Comparison of ENCODE assay signal across 14 cellular contexts in the genomic region with DNA sequence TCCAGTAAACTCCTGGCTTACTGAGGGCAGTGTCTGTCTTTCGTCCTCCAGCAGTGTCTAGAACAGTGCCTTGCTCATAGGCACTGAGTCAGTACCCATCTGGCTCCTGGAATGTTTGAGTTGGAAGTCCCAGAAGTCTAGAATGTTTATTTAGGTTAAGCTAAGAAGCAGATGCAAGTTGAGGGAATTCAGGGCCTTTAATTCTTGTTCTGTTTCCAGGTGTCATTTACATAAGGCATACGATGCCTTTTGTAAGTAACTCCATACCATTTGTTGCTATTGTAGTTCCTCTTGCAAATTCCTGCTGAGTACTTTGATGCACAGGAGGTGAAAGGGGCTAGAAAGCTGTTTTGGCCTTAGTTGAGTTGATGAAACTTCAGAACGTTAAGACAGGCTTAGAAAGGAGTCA. TPM values are rescaled to one million over a fixed set of nuclear protein-coding genes. Genes with fewer than 3 reads are reported as not detected.
DNase-seq lines count a peak whose midpoint lies in the region; ATAC-seq and TF ChIP-seq lines count a peak whose summit lies in the region.
"Had no signal": no experiment of that assay in that cellular context is flagged by ENCODE, and none has a peak within 500 bp of the region (broad histone marks: within the 10 kb centered on the region; RNA-seq: fewer than 3 reads in every experiment).

No MANE protein-coding gene starts in this region.

- H3K14ac ChIP-seq in mesenchymal stem cell (ENCODE audit: low read length in 2 of 2): no peak overlapping the region

- H4K8ac ChIP-seq in mesenchymal stem cell (ENCODE audit: low read length): peak overlapping the region; percentile 72

- no peak overlapping the region for H2BK12ac ChIP-seq in mesenchymal stem cell (ENCODE audit: low read length in 2 of 2)

- peak overlapping the region; percentile 6 for H3K9ac ChIP-seq in mesenchymal stem cell (ENCODE audit: low read length)

- no peak overlapping the region for H3K18ac ChIP-seq in mesenchymal stem cell (ENCODE audit: low read depth in 1 of 2, low read length in 2 of 2)

- H2AFZ ChIP-seq in mesenchymal stem cell (ENCODE audit: low read depth, low read length): no peak overlapping the region

- ATAC-seq in GM21515 (IDR thresholded peaks at IDR 0.05; ENCODE audit: unreplicated experiment): no peak
- ATAC-seq in stimulated activated naive CD8-positive, alpha-beta T cell treated with anti-CD3 and anti-CD28 coated beads, Interleukin-15, amount 100 ng/mL, for 72 hours: no peak
- ATAC-seq: natural killer cell treated with Interleukin-12 subunit alpha and Interleukin-12 subunit beta and Interleukin-15 and Interleukin-18, amount 100 ng/mL, for 72 hours; T-cell; upper lobe of right lung had no signal

- WGBS in mesenchymal stem cell: 17% methylated on average over 3 of the region's 3 CpGs

- no peak overlapping the region for H4K91ac ChIP-seq in mesenchymal stem cell (ENCODE audit: low read length)

- H3K27me3 ChIP-seq in mesenchymal stem cell (ENCODE audit: control insufficient read depth in 1 of 2, insufficient read depth in 1 of 2, low read length in 2 of 2): no peaks in the 10 kb centered on the region
- H3K27me3 ChIP-seq: upper lobe of right lung had no signal

- H3K4me2 ChIP-seq in mesenchymal stem cell (ENCODE audit: low read length, poor library complexity, severe bottlenecking): peak overlapping the region; percentile 17

- peak overlapping the region; percentile 47 for H3K4me3 Mint-ChIP-seq in HFFc6
- H3K4me3 Mint-ChIP-seq in stimulated activated naive CD8-positive, alpha-beta T cell treated with anti-CD3 and anti-CD28 coated beads, Interleukin-15, amount 100 ng/mL, for 72 hours: no peak overlapping the region
- H3K4me3 Mint-ChIP-seq: B cell; IgD-negative memory B cell; natural killer cell treated with Interleukin-12 subunit alpha and Interleukin-12 subunit beta and Interleukin-15 and Interleukin-18, amount 100 ng/mL, for 72 hours; T-cell had no signal

- no peak overlapping the region for H2BK5ac ChIP-seq in mesenchymal stem cell (ENCODE audit: low read depth, low read length, poor library complexity, severe bottlenecking)

- H2AK5ac ChIP-seq in mesenchymal stem cell (ENCODE audit: low read length, severe bottlenecking): no peak overlapping the region

- no peak overlapping the region for H2BK15ac ChIP-seq in mesenchymal stem cell (ENCODE audit: low read depth, poor library complexity, severe bottlenecking)

- H3K4me3 ChIP-seq in mesenchymal stem cell (ENCODE audit: insufficient read depth in 1 of 2, low read depth in 1 of 2, low read length in 2 of 2): no peak overlapping the region
- H3K4me3 ChIP-seq: upper lobe of right lung had no signal

- peaks cover 0 to 4% of the 10 kb centered on the region in 2 experiments for H3K36me3 ChIP-seq in mesenchymal stem cell (ENCODE audit: control insufficient read depth in 1 of 2, insufficient read depth in 2 of 2, low read depth in 1 of 2, low read length in 2 of 2)
- H3K36me3 ChIP-seq: upper lobe of right lung had no signal

- H3K23ac ChIP-seq in mesenchymal stem cell (ENCODE audit: low read length in 2 of 2): no peak overlapping the region

- H3K4ac ChIP-seq in mesenchymal stem cell (ENCODE audit: low read depth in 1 of 2, low read length in 2 of 2): no peak overlapping the region

- no peaks in the 10 kb centered on the region for H3K9me3 ChIP-seq in mesenchymal stem cell (ENCODE audit: control insufficient read depth, low read length)
- H3K9me3 ChIP-seq: upper lobe of right lung had no signal

- H2BK120ac ChIP-seq in mesenchymal stem cell (ENCODE audit: low read depth, low read length): no peak overlapping the region

- DNase-seq in A172 (ENCODE audit: low spot score) (peak; percentile 19), HFFc6 (peak; percentile 73), dedifferentiated amniotic fluid mesenchymal stem cell (ENCODE audit: extremely low spot score) (peak; percentile 70), mesenchymal stem cell (peak; percentile 88), NCI-H524 (lab: John Stamatoyannopoulos, UW) (no peak), UCSD-AML1 (lab: John Stamatoyannopoulos, UW; ENCODE audit: unreplicated experiment) (no peak)
- DNase-seq in stimulated activated naive CD8-positive, alpha-beta T cell treated with anti-CD3 and anti-CD28 coated beads, Interleukin-15, amount 100 ng/mL, for 72 hours: no peak
- DNase-seq: NCI-H226, T-cell, upper lobe of right lung had no signal

- no peaks in the 10 kb centered on the region for H3K4me1 ChIP-seq in mesenchymal stem cell (ENCODE audit: control insufficient read depth, insufficient read depth, low read depth, low read length)

- peaks cover 52% of the 10 kb centered on the region for H3K4me1 Mint-ChIP-seq in HFFc6 (ENCODE audit: low read depth)
- H3K4me1 Mint-ChIP-seq in stimulated activated naive CD8-positive, alpha-beta T cell treated with anti-CD3 and anti-CD28 coated beads, Interleukin-15, amount 100 ng/mL, for 72 hours: peaks cover 9% of the 10 kb centered on the region

- H3K27ac Mint-ChIP-seq in HFFc6: peak overlapping the region; percentile 82
- no peak overlapping the region for H3K27ac Mint-ChIP-seq in stimulated activated naive CD8-positive, alpha-beta T cell treated with anti-CD3 and anti-CD28 coated beads, Interleukin-15, amount 100 ng/mL, for 72 hours
- H3K27ac Mint-ChIP-seq: B cell, IgD-negative memory B cell, T-cell had no signal

- TF ChIP-seq CTCF in HFFc6 (IDR thresholded peaks at IDR 0.05): no peak

- no peaks in the 10 kb centered on the region for H3K27me3 Mint-ChIP-seq in HFFc6 (ENCODE audit: insufficient read depth)
- H3K27me3 Mint-ChIP-seq in stimulated activated naive CD8-positive, alpha-beta T cell treated with anti-CD3 and anti-CD28 coated beads, Interleukin-15, amount 100 ng/mL, for 72 hours: no peaks in the 10 kb centered on the region
- H3K27me3 Mint-ChIP-seq: natural killer cell treated with Interleukin-12 subunit alpha and Interleukin-12 subunit beta and Interleukin-15 and Interleukin-18, amount 100 ng/mL, for 72 hours; T-cell had no signal

- H3K9me3 Mint-ChIP-seq in HFFc6: no peaks in the 10 kb centered on the region
- H3K9me3 Mint-ChIP-seq in stimulated activated naive CD8-positive, alpha-beta T cell treated with anti-CD3 and anti-CD28 coated beads, Interleukin-15, amount 100 ng/mL, for 72 hours: no peaks in the 10 kb centered on the region
- H3K9me3 Mint-ChIP-seq: IgD-negative memory B cell; natural killer cell treated with Interleukin-12 subunit alpha and Interleukin-12 subunit beta and Interleukin-15 and Interleukin-18, amount 100 ng/mL, for 72 hours; T-cell had no signal

- peaks cover 11% of the 10 kb centered on the region for H3K79me1 ChIP-seq in mesenchymal stem cell (replicated peaks; ENCODE audit: low read length, poor library complexity, severe bottlenecking)

- peak overlapping the region; percentile 66 for H3K27ac ChIP-seq in mesenchymal stem cell (ENCODE audit: low read length, poor library complexity, severe bottlenecking)
- H3K27ac ChIP-seq: upper lobe of right lung had no signal

- H3K36me3 Mint-ChIP-seq in HFFc6 (ENCODE audit: low read depth): peaks cover 7% of the 10 kb centered on the region
- H3K36me3 Mint-ChIP-seq: IgD-negative memory B cell; natural killer cell treated with Interleukin-12 subunit alpha and Interleukin-12 subunit beta and Interleukin-15 and Interleukin-18, amount 100 ng/mL, for 72 hours had no signal

RNA-seq across cellular contexts. Expression of a gene that starts 22.2 kb away (rescaled TPM):
- total RNA-seq in A172 (2014; rRNA removed; shearing (Covaris generic)): 9.1 and 10.3 TPM in 2 replicates
- 10 to 100 TPM; 31.1 to 37.1 (median 32.3) TPM for total RNA-seq in HFFc6 (2021; fragmentation: NEBNext Ultra II Directional; extraction: Animal tissue kit (Norgen Biotek cat#: 25700))
- polyA plus RNA-seq in mesenchymal stem cell (2013, experiment 1 of 2): 24.9 TPM
- 24.0 TPM for polyA plus RNA-seq in mesenchymal stem cell (2013, experiment 2 of 2)

Comparison
In these comparisons a context has a peak if more than half of its experiments do, and no peak if none do; other contexts are left out.
1. DNase-seq: peak in A172 (single experiment), HFFc6 (single experiment), dedifferentiated amniotic fluid mesenchymal stem cell (single experiment) and mesenchymal stem cell (single experiment); none in NCI-H524 (0 of 2), stimulated activated naive CD8-positive, alpha-beta T cell treated with anti-CD3 and anti-CD28 coated beads, Interleukin-15, amount 100 ng/mL, for 72 hours (0 of 2) and UCSD-AML1 (single experiment).